Comparison of ENCODE assay signal across 10 cellular contexts in genomic region chr3:114758828-114759709, GRCh38.
A peak's percentile ranks its signal among the peaks of the same experiment; 100 is the strongest.
DNase-seq lines count a peak whose midpoint lies in the region; ATAC-seq and TF ChIP-seq lines count a peak whose summit lies in the region.
"Had no signal": no experiment of that assay in that cellular context is flagged by ENCODE, and none has a peak within 500 bp of the region (broad histone marks: within the 10 kb centered on the region; RNA-seq: fewer than 3 reads in every experiment).

No MANE protein-coding gene starts in this region.

- H3K9me3 ChIP-seq in Caco-2: no peaks in the 10 kb centered on the region
- no peaks in the 10 kb centered on the region for H3K9me3 ChIP-seq in SK-N-SH

- H3K36me3 ChIP-seq in Caco-2 (ENCODE audit: control insufficient read depth, insufficient read depth, low read length): no peaks in the 10 kb centered on the region
- H3K36me3 ChIP-seq in SK-N-SH (replicated peaks in 1 of 2; ENCODE audit: control insufficient read depth in 1 of 2, insufficient read depth in 2 of 2, low read length in 1 of 2): no peaks in the 10 kb centered on the region

- H3K9me2 ChIP-seq in SK-N-SH: no peaks in the 10 kb centered on the region

- H3K27me3 Mint-ChIP-seq in Caco-2 (ENCODE audit: insufficient read depth, unreplicated experiment): no peaks in the 10 kb centered on the region
- no peaks in the 10 kb centered on the region for H3K27me3 Mint-ChIP-seq in activated T-cell treated with anti-CD3 and anti-CD28 coated beads, Interleukin-2, amount 50 U/mL, for 4 hours (ENCODE audit: low read depth)
- H3K27me3 Mint-ChIP-seq in stimulated activated naive CD8-positive, alpha-beta T cell treated with anti-CD3 and anti-CD28 coated beads, Interleukin-15, amount 100 ng/mL, for 72 hours: no peaks in the 10 kb centered on the region

- peaks cover 5% of the 10 kb centered on the region; the same call in 1 of the 2 replicates for H3K4me1 ChIP-seq in Caco-2
- H3K4me1 ChIP-seq in SK-N-SH (ENCODE audit: control insufficient read depth in 1 of 2, insufficient read depth in 2 of 2, low read depth in 1 of 2, low read length in 1 of 2): peaks cover 5 to 10% of the 10 kb centered on the region in 2 experiments; a peak in 2 of 4 replicates

- DNase-seq in Caco-2 (no peak), SK-N-SH (peak; percentile 17), globus pallidus (ENCODE audit: low spot score) (peak; percentile 38), renal cortical epithelial cell (ENCODE audit: low read depth) (peak; percentile 70), dermis blood vessel endothelial cell (no peak), Kasumi-1 (lab: John Stamatoyannopoulos, UW) (no peak)
- no peak for DNase-seq in activated T-cell treated with anti-CD3 and anti-CD28 coated beads, Interleukin-2, amount 50 U/mL, for 4 hours
- DNase-seq in stimulated activated naive CD8-positive, alpha-beta T cell treated with anti-CD3 and anti-CD28 coated beads, Interleukin-15, amount 100 ng/mL, for 72 hours: no peak
- DNase-seq: activated naive CD4-positive, alpha-beta T cell treated with Interleukin-2 at 50 U/mL for 16 hours; DMS153 had no signal

- H3K36me3 Mint-ChIP-seq in Caco-2 (ENCODE audit: insufficient read depth, unreplicated experiment): no peaks in the 10 kb centered on the region
- no peaks in the 10 kb centered on the region for H3K36me3 Mint-ChIP-seq in activated T-cell treated with anti-CD3 and anti-CD28 coated beads, Interleukin-2, amount 50 U/mL, for 4 hours (ENCODE audit: insufficient read depth)

- peak overlapping the region; percentile 34 for H3K27ac Mint-ChIP-seq in Caco-2 (ENCODE audit: unreplicated experiment)
- H3K27ac Mint-ChIP-seq in stimulated activated naive CD8-positive, alpha-beta T cell treated with anti-CD3 and anti-CD28 coated beads, Interleukin-15, amount 100 ng/mL, for 72 hours: no peak overlapping the region

- H3K27me3 ChIP-seq in Caco-2 (replicated peaks; ENCODE audit: control insufficient read depth, insufficient read depth, low read length): no peaks in the 10 kb centered on the region
- H3K27me3 ChIP-seq in SK-N-SH (ENCODE audit: insufficient read depth): no peaks in the 10 kb centered on the region

- no peaks in the 10 kb centered on the region for H3F3A ChIP-seq in SK-N-SH (replicated peaks; ENCODE audit: insufficient read depth)

- H3K4me1 Mint-ChIP-seq in Caco-2 (ENCODE audit: low read depth, unreplicated experiment): peaks cover 2% of the 10 kb centered on the region
- H3K4me1 Mint-ChIP-seq in activated T-cell treated with anti-CD3 and anti-CD28 coated beads, Interleukin-2, amount 50 U/mL, for 4 hours (ENCODE audit: low read depth): no peaks in the 10 kb centered on the region
- peaks cover 25% of the 10 kb centered on the region for H3K4me1 Mint-ChIP-seq in stimulated activated naive CD8-positive, alpha-beta T cell treated with anti-CD3 and anti-CD28 coated beads, Interleukin-15, amount 100 ng/mL, for 72 hours

- TF ChIP-seq CTCF in Caco-2 (IDR thresholded peaks at IDR 0.05; ENCODE audit: insufficient read depth in 1 of 2, low read depth in 1 of 2, low read length in 1 of 2, severe bottlenecking in 1 of 2, unreplicated experiment in 1 of 2) (no peak), SK-N-SH (IDR thresholded peaks at IDR 0.05) (no peak)

- peak overlapping the region; percentile 38; the same call in 1 of the 2 replicates for H2AFZ ChIP-seq in SK-N-SH (ENCODE audit: low read depth)

- peak overlapping the region; percentile 68 for H3K4me3 Mint-ChIP-seq in Caco-2 (ENCODE audit: unreplicated experiment)
- H3K4me3 Mint-ChIP-seq in activated T-cell treated with anti-CD3 and anti-CD28 coated beads, Interleukin-2, amount 50 U/mL, for 4 hours: no peak overlapping the region
- H3K4me3 Mint-ChIP-seq in stimulated activated naive CD8-positive, alpha-beta T cell treated with anti-CD3 and anti-CD28 coated beads, Interleukin-15, amount 100 ng/mL, for 72 hours: no peak overlapping the region

- WGBS in SK-N-SH (ENCODE audit: low lambda C conversion rate): 12% methylated on average over 8 of the region's 8 CpGs

- peak overlapping the region; percentile 15; the same call in 1 of the 2 replicates for H3K9ac ChIP-seq in SK-N-SH

- no peak for ATAC-seq in activated T-cell treated with anti-CD3 and anti-CD28 coated beads, Interleukin-2, amount 50 U/mL, for 4 hours
- no peak for ATAC-seq in stimulated activated naive CD8-positive, alpha-beta T cell treated with anti-CD3 and anti-CD28 coated beads, Interleukin-15, amount 100 ng/mL, for 72 hours

- no peaks in the 10 kb centered on the region for H3K79me2 ChIP-seq in SK-N-SH (ENCODE audit: insufficient read depth)

- TF ChIP-seq EP300 in SK-N-SH (IDR thresholded peaks at IDR 0.05; ENCODE audit: borderline replicate concordance in 1 of 2, low read depth in 1 of 2, low read length in 1 of 2): no peak; a peak in 1 of 4 replicates

- TF ChIP-seq RAD21 in SK-N-SH (IDR thresholded peaks at IDR 0.05; ENCODE audit: low read length): no peak; the same call in 1 of the 2 replicates

- H3K4me3 ChIP-seq in Caco-2 (ENCODE audit: low read depth, low read length) (peak overlapping the region; percentile 25), SK-N-SH (ENCODE audit: low read depth in 2 of 2, low read length in 1 of 2) (peak overlapping the region; percentile 46 to 55)

- intact Hi-C loops in Caco-2 (cut with micrococcal nuclease; ENCODE audit: unreplicated experiment): loop anchor here (1.0 to 5.0 kb wide), 2 partner anchors 14 to 377 kb away; no protein-coding TSS in a partner anchor

- H4K20me1 ChIP-seq in SK-N-SH (ENCODE audit: insufficient read depth): no peaks in the 10 kb centered on the region

- H3K27ac ChIP-seq in SK-N-SH (ENCODE audit: low read depth in 2 of 2, low read length in 1 of 2): peak overlapping the region; percentile 10 to 82; a peak in 3 of 4 replicates

- BruUV-seq in Caco-2 (replicated peaks; lab: Mats Ljungman, UMichigan): no TSS peak

- POLR2A ChIA-PET in Caco-2 (lab: Charles Lee): no interaction called here
- POLR2A ChIA-PET in SK-N-SH (lab: Yijun Ruan, JAX): no interaction called here

- no peaks in the 10 kb centered on the region for H3K9me3 Mint-ChIP-seq in Caco-2 (ENCODE audit: unreplicated experiment)
- no peaks in the 10 kb centered on the region for H3K9me3 Mint-ChIP-seq in activated T-cell treated with anti-CD3 and anti-CD28 coated beads, Interleukin-2, amount 50 U/mL, for 4 hours
- H3K9me3 Mint-ChIP-seq in stimulated activated naive CD8-positive, alpha-beta T cell treated with anti-CD3 and anti-CD28 coated beads, Interleukin-15, amount 100 ng/mL, for 72 hours: no peaks in the 10 kb centered on the region

- CTCF ChIA-PET in Caco-2 (lab: Charles Lee): no interaction called here
- CTCF ChIA-PET in SK-N-SH (lab: Yijun Ruan, JAX): no interaction called here

- H3K4me2 ChIP-seq in SK-N-SH: peak overlapping the region; percentile 72

TF ChIP-seq in SK-N-SH, 30 proteins besides CTCF, POLR2A, EP300 and RAD21:
- TF ChIP-seq GATA2 (CRISPR knock-in tag; IDR thresholded peaks at IDR 0.05) (peak; percentile 22; the same call in 1 of the 2 replicates), YY1 (IDR thresholded peaks at IDR 0.05; ENCODE audit: low read depth) (no peak), RCOR1 (IDR thresholded peaks at IDR 0.05; ENCODE audit: low read length) (0 out of 2 replicates have a peak, but pooled peaks have one; percentile 19), NRF1 (IDR thresholded peaks at IDR 0.05; ENCODE audit: low read depth, low read length) (no peak), TCF12 (IDR thresholded peaks at IDR 0.05) (peak; percentile 33; the same call in 1 of the 2 replicates)

Comparison
In these comparisons a context has a peak if more than half of its experiments do, and no peak if none do; other contexts are left out.
1. DNase-seq: peak in SK-N-SH (single experiment), globus pallidus (single experiment) and renal cortical epithelial cell (single experiment); none in Caco-2 (0 of 2), activated T-cell treated with anti-CD3 and anti-CD28 coated beads, Interleukin-2, amount 50 U/mL, for 4 hours (single experiment), stimulated activated naive CD8-positive, alpha-beta T cell treated with anti-CD3 and anti-CD28 coated beads, Interleukin-15, amount 100 ng/mL, for 72 hours (0 of 2), dermis blood vessel endothelial cell (single experiment) and Kasumi-1 (0 of 2).